8 cellular contexts compared by ENCODE assay signal in genomic region chr1:31588751-31589515, GRCh38. TPM values are rescaled to one million over a fixed set of nuclear protein-coding genes. Genes with fewer than 3 reads are reported as not detected.
DNase-seq lines count a peak whose midpoint lies in the region; ATAC-seq and TF ChIP-seq lines count a peak whose summit lies in the region.

No MANE protein-coding gene starts in this region.

- H3K27me3 Mint-ChIP-seq in activated T-helper 2 cell treated with anti-CD3 and anti-CD28 coated beads, Interferon-gamma antibody, Interleukin-2, Interleukin-4, amounts not matched to agents 10 μg/mL and 5 μg/mL and 100 μg/mL, durations not matched to agents 14 hours and 24 hours and 36 hours (ENCODE audit: low read depth), result peaks cover 22% of the 10 kb centered on the region

- dilution Hi-C loops in mammary epithelial cell (cut with HindIII; ENCODE audit: low sequenced_read_pairs), result loop anchor here (5.0 kb wide), 1 partner anchor 83 kb away; no protein-coding TSS in a partner anchor

- H3K4me2 ChIP-seq in mammary epithelial cell (ENCODE audit: insufficient read depth, low read depth, low read length), result peak overlapping the region; percentile 32

- no peak for TF ChIP-seq CTCF in mammary epithelial cell (conservative IDR thresholded peaks at IDR 0.05 in 1 of 2, IDR thresholded peaks at IDR 0.05 in 1 of 2; ENCODE audit: extremely low read depth in 1 of 2, insufficient read depth in 1 of 2, low read depth in 1 of 2, low read length in 2 of 2)
- no peak for TF ChIP-seq CTCF in gastrocnemius medialis (IDR thresholded peaks at IDR 0.05 in 4 of 5, conservative IDR thresholded peaks at IDR 0.05 in 1 of 5)

- DNase-seq in DMS153 treated with DMSO at 0.1 percent for 48 hours (lab: John Stamatoyannopoulos, UW; ENCODE audit: unreplicated experiment) (peak; percentile 34), mammary epithelial cell (no peak), gastrocnemius medialis (no peak)
- DNase-seq in activated T-helper 2 cell treated with anti-CD3 and anti-CD28 coated beads, Interferon-gamma antibody, Interleukin-2, Interleukin-4, amounts not matched to agents 10 μg/mL and 5 μg/mL and 100 μg/mL, durations not matched to agents 14 hours and 24 hours and 36 hours (ENCODE audit: low spot score), result no peak

- CTCF ChIA-PET in mammary epithelial cell (lab: Charles Lee; ENCODE audit: low non-redundant PET), result no interaction called here

- no TSS peak for BruUV-seq in mammary epithelial cell (replicated peaks; lab: Mats Ljungman, UMichigan)

- no peak overlapping the region for H3K4me3 Mint-ChIP-seq in activated T-helper 2 cell treated with anti-CD3 and anti-CD28 coated beads, Interferon-gamma antibody, Interleukin-2, Interleukin-4, amounts not matched to agents 10 μg/mL and 5 μg/mL and 100 μg/mL, durations not matched to agents 14 hours and 24 hours and 36 hours (ENCODE audit: low read depth)

- TF ChIP-seq POLR2A in gastrocnemius medialis (IDR thresholded peaks at IDR 0.05), result no peak

- H3K4me3 ChIP-seq in mammary epithelial cell (replicated peaks in 1 of 3; ENCODE audit: insufficient read depth in 1 of 3, low read depth in 2 of 3, low read length in 3 of 3) (no peak overlapping the region), iPS-18a (ENCODE audit: low read length) (peak overlapping the region; percentile 35), gastrocnemius medialis (peak overlapping the region; percentile 28 to 63 (median 47))

- no peaks in the 10 kb centered on the region for H3K4me1 Mint-ChIP-seq in activated T-helper 2 cell treated with anti-CD3 and anti-CD28 coated beads, Interferon-gamma antibody, Interleukin-2, Interleukin-4, amounts not matched to agents 10 μg/mL and 5 μg/mL and 100 μg/mL, durations not matched to agents 14 hours and 24 hours and 36 hours (ENCODE audit: low read depth)

- H3K9me3 Mint-ChIP-seq in activated T-helper 2 cell treated with anti-CD3 and anti-CD28 coated beads, Interferon-gamma antibody, Interleukin-2, Interleukin-4, amounts not matched to agents 10 μg/mL and 5 μg/mL and 100 μg/mL, durations not matched to agents 14 hours and 24 hours and 36 hours, result no peaks in the 10 kb centered on the region

- peaks cover 2% of the 10 kb centered on the region for H4K20me1 ChIP-seq in mammary epithelial cell (ENCODE audit: insufficient read depth, low read length)

- H3K27ac ChIP-seq in mammary epithelial cell (ENCODE audit: insufficient read depth, low read depth, low read length) (no peak overlapping the region), iPS-18a (ENCODE audit: low read length) (no peak overlapping the region), gastrocnemius medialis (peak overlapping the region; percentile 49 to 83 (median 66))

- H3K9ac ChIP-seq in mammary epithelial cell (ENCODE audit: insufficient read depth, low read length) (no peak overlapping the region), iPS-18a (ENCODE audit: low read length) (no peak overlapping the region)

- 36% methylated on average over 32 of the region's 62 CpGs for WGBS in mammary epithelial cell (ENCODE audit: low coverage, missing lambda C conversion rate)

- H2AFZ ChIP-seq in mammary epithelial cell (ENCODE audit: low read depth, low read length), result no peak overlapping the region

- H3K27ac Mint-ChIP-seq in activated T-helper 2 cell treated with anti-CD3 and anti-CD28 coated beads, Interferon-gamma antibody, Interleukin-2, Interleukin-4, amounts not matched to agents 10 μg/mL and 5 μg/mL and 100 μg/mL, durations not matched to agents 14 hours and 24 hours and 36 hours, result no peak overlapping the region

- in situ Hi-C loops in mammary epithelial cell (cut with MboI; ENCODE audit: low sequenced_read_pairs in 2 of 2), result no loop called here
- in situ Hi-C loops in gastrocnemius medialis (cut with MboI; ENCODE audit: low sequenced_read_pairs in 4 of 4), result no loop called here

- H3K9me3 ChIP-seq in mammary epithelial cell (replicated peaks; ENCODE audit: insufficient read depth, low read length) (no peaks in the 10 kb centered on the region), iPS-18a (ENCODE audit: control insufficient read depth, low read depth, low read length) (no peaks in the 10 kb centered on the region), gastrocnemius medialis (no peaks in the 10 kb centered on the region)

- H3K4me1 ChIP-seq in mammary epithelial cell (ENCODE audit: insufficient read depth, low read length), result peaks cover 43% of the 10 kb centered on the region
- peaks cover 7% of the 10 kb centered on the region for H3K4me1 ChIP-seq in iPS-18a (ENCODE audit: control insufficient read depth, low read depth, low read length)
- H3K4me1 ChIP-seq in gastrocnemius medialis, result peaks cover 19 to 21% of the 10 kb centered on the region in 2 donors

- peaks cover 16% of the 10 kb centered on the region for H3K79me2 ChIP-seq in mammary epithelial cell (ENCODE audit: insufficient read depth, low read length)

- H3K36me3 ChIP-seq in mammary epithelial cell (ENCODE audit: insufficient read depth, low read length), result peaks cover 19% of the 10 kb centered on the region
- no peaks in the 10 kb centered on the region for H3K36me3 ChIP-seq in iPS-18a (ENCODE audit: control insufficient read depth, low read depth, low read length)
- H3K36me3 ChIP-seq in gastrocnemius medialis, result no peaks in the 10 kb centered on the region

- no peaks in the 10 kb centered on the region for H3K36me3 Mint-ChIP-seq in activated T-helper 2 cell treated with anti-CD3 and anti-CD28 coated beads, Interferon-gamma antibody, Interleukin-2, Interleukin-4, amounts not matched to agents 10 μg/mL and 5 μg/mL and 100 μg/mL, durations not matched to agents 14 hours and 24 hours and 36 hours (ENCODE audit: low read depth)

- peak in 1 of 2 donors; percentile 20 for ATAC-seq in gastrocnemius medialis
- no peak for ATAC-seq in GM19324 (IDR thresholded peaks at IDR 0.05; ENCODE audit: low FRiP score, unreplicated experiment)
- ATAC-seq in HG03342 (IDR thresholded peaks at IDR 0.05; ENCODE audit: unreplicated experiment), result no peak
- no peak for ATAC-seq in activated CD4-positive, CD25-positive, alpha-beta regulatory T cell treated with anti-CD3 and anti-CD28 coated beads, Interleukin-2, amount 50 U/mL, for 24 hours

- H3K27me3 ChIP-seq in mammary epithelial cell (ENCODE audit: insufficient read depth, low read length), result no peaks in the 10 kb centered on the region
- peaks cover 19% of the 10 kb centered on the region for H3K27me3 ChIP-seq in iPS-18a (ENCODE audit: control insufficient read depth, insufficient read depth, low read length)
- peaks cover 0 to 13% (median 6%) of the 10 kb centered on the region in 3 donors for H3K27me3 ChIP-seq in gastrocnemius medialis

- intact Hi-C loops in mammary epithelial cell (cut with micrococcal nuclease) (no loop called here), gastrocnemius medialis (cut with DNase I; ENCODE audit: low total_unique reads) (no loop called here)
- intact Hi-C loops in activated T-helper 2 cell treated with anti-CD3 and anti-CD28 coated beads, Interferon-gamma antibody, Interleukin-2, Interleukin-4, amounts not matched to agents 10 μg/mL and 5 μg/mL and 100 μg/mL, durations not matched to agents 14 hours and 24 hours and 36 hours (cut with micrococcal nuclease), result no loop called here

RNA-seq across cellular contexts. Expression of gene TINAGL1, which starts 12.6 kb away (rescaled TPM):
- 100 to 1,000 TPM; 433 to 840 TPM for total RNA-seq in mammary epithelial cell
- 578 TPM for polyA plus RNA-seq in mammary epithelial cell
- 360 TPM for polyA minus RNA-seq in mammary epithelial cell
- 100 to 1,000 TPM in 2 of 4 donors, 10 to 100 TPM in 2; 50.3 to 120 (median 105) TPM for total RNA-seq in gastrocnemius medialis
- not detected in 2 replicates for total RNA-seq in activated T-helper 2 cell treated with anti-CD3 and anti-CD28 coated beads, Interferon-gamma antibody, Interleukin-2, Interleukin-4, amounts not matched to agents 10 μg/mL and 5 μg/mL and 100 μg/mL, durations not matched to agents 14 hours and 24 hours and 36 hours

RNA-seq across cellular contexts. Expression of gene HCRTR1, which starts 28.6 kb away (rescaled TPM):
- total RNA-seq in mammary epithelial cell (not detected), gastrocnemius medialis (under 1 TPM in 1 of 4 donors, not detected in 3; 0.59 TPM)
- polyA plus RNA-seq in mammary epithelial cell, result not detected
- not detected for polyA minus RNA-seq in mammary epithelial cell
- total RNA-seq in activated T-helper 2 cell treated with anti-CD3 and anti-CD28 coated beads, Interferon-gamma antibody, Interleukin-2, Interleukin-4, amounts not matched to agents 10 μg/mL and 5 μg/mL and 100 μg/mL, durations not matched to agents 14 hours and 24 hours and 36 hours, result not detected in 2 replicates

RNA-seq across cellular contexts. Expression of gene PEF1, which starts 55.7 kb away (rescaled TPM):
- total RNA-seq in mammary epithelial cell (10 to 100 TPM; 58.6 to 78.0 TPM), gastrocnemius medialis (10 to 100 TPM; 29.5 to 53.1 (median 42.7) TPM)
- polyA plus RNA-seq in mammary epithelial cell, result 106 TPM
- polyA minus RNA-seq in mammary epithelial cell, result 81.6 TPM
- 56.5 and 61.5 TPM in 2 replicates for total RNA-seq in activated T-helper 2 cell treated with anti-CD3 and anti-CD28 coated beads, Interferon-gamma antibody, Interleukin-2, Interleukin-4, amounts not matched to agents 10 μg/mL and 5 μg/mL and 100 μg/mL, durations not matched to agents 14 hours and 24 hours and 36 hours

Comparison
In these comparisons a context has a peak if more than half of its experiments do, and no peak if none do; other contexts are left out.
1. H3K27ac ChIP-seq: peak in gastrocnemius medialis (4 of 4); none in mammary epithelial cell (single experiment) and iPS-18a (single experiment).
2. H3K4me3 ChIP-seq: peak in iPS-18a (single experiment) and gastrocnemius medialis (4 of 4); none in mammary epithelial cell (0 of 3).
3. RNA of gene TINAGL1, which starts 12.6 kb away (total RNA-seq): 433 to 840 TPM in mammary epithelial cell and 50.3 to 120 TPM in gastrocnemius medialis; not detected in activated T-helper 2 cell treated with anti-CD3 and anti-CD28 coated beads, Interferon-gamma antibody, Interleukin-2, Interleukin-4, amounts not matched to agents 10 μg/mL and 5 μg/mL and 100 μg/mL, durations not matched to agents 14 hours and 24 hours and 36 hours; every median in the first group is over 10 times any median in the second.